Comparison of ENCODE assay signal across 8 cellular contexts in the genomic region with DNA sequence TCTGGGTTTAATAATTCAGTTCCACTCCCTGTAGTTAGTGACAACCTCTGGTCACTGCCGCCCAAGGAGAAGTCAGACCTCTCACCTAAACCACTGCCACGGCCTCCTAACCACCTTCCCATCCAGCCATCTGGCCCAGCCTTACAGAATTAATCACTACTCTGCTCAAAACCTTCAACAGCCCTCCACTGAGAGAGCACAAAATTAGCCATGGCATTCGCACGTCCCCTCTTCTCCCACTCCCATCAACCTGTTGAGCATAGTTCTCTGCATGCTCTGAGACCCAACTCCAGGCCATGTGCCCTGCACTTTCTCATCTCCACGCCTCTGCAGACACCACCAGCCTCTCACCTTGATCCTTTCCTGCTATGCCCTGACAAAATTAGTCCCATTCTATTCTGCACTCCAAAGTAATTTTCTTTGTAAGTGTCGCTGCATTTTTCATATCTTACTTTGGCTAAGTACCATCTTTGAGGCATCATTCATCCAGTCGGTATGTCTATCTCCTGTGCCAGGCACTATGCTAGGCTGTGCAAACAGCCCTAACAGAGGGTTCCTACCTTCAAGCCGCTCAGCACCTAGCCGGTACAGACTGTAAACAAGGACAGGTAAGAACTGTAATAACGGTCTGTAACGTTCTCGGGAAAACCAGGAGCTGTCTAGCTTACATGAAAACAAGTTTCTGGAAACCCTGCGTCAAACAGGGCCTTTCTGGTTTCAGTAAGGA. TPM values are rescaled to one million over a fixed set of nuclear protein-coding genes. Genes with fewer than 3 reads are reported as not detected.
DNase-seq lines count a peak whose midpoint lies in the region; ATAC-seq and TF ChIP-seq lines count a peak whose summit lies in the region.

No MANE protein-coding gene starts in this region.

- DNase-seq in AG08396 (ENCODE audit: low spot score) (peak; percentile 18), GM23338 (ENCODE audit: low spot score) (no peak), activated B cell treated with CpG ODN at 0.5 μM for 24 hours (no peak), heart left ventricle (no peak), retinal pigment epithelial cell (ENCODE audit: low read depth) (no peak), NCI-H510A treated with DMSO at 0.1 percent for 48 hours (lab: John Stamatoyannopoulos, UW) (no peak), HK-2 (ENCODE audit: unreplicated experiment) (no peak)

- peaks cover 15% of the 10 kb centered on the region for H3K4me1 Mint-ChIP-seq in GM23338
- peaks cover 21% of the 10 kb centered on the region for H3K4me1 Mint-ChIP-seq in activated B cell treated with CpG ODN at 0.5 μM for 24 hours

- H3K36me3 Mint-ChIP-seq in GM23338 (ENCODE audit: low read depth) (peaks cover 11% of the 10 kb centered on the region), activated B cell treated with CpG ODN at 0.5 μM for 24 hours (ENCODE audit: low read depth) (peaks cover 18% of the 10 kb centered on the region)

- peaks cover 6% of the 10 kb centered on the region for H3K27me3 ChIP-seq in GM23338 (ENCODE audit: insufficient read depth)
- no peaks in the 10 kb centered on the region for H3K27me3 ChIP-seq in heart left ventricle

- H3K4me1 ChIP-seq in GM23338 (ENCODE audit: insufficient read depth), result peaks cover 9% of the 10 kb centered on the region
- H3K4me1 ChIP-seq in heart left ventricle, result peaks cover 0 to 22% (median 17%) of the 10 kb centered on the region in 12 donors

- H3K27me3 Mint-ChIP-seq in GM23338 (ENCODE audit: insufficient read depth, low read depth, poor library complexity) (peaks cover 6% of the 10 kb centered on the region), activated B cell treated with CpG ODN at 0.5 μM for 24 hours (no peaks in the 10 kb centered on the region)

- peak overlapping the region; percentile 69; the same call in 1 of the 2 replicates for H2AFZ ChIP-seq in GM23338

- H3K9me3 Mint-ChIP-seq in GM23338 (no peaks in the 10 kb centered on the region), activated B cell treated with CpG ODN at 0.5 μM for 24 hours (no peaks in the 10 kb centered on the region)

- POLR2A ChIA-PET in activated B cell treated with CpG ODN at 0.5 μM for 24 hours (lab: Charles Lee), result interaction anchor here (0.7 to 0.9 kb wide), 2 partner anchors 12 to 31 kb away, joined by 4 read pairs; no protein-coding TSS in a partner anchor

- intact Hi-C loops in activated B cell treated with CpG ODN at 0.5 μM for 24 hours (cut with micrococcal nuclease) (loop anchor here (1.0 to 2.0 kb wide), 2 partner anchors 79 to 149 kb away; partner anchors contain the start of genes LRRC37B and SUZ12), heart left ventricle (cut with DNase I) (loop anchor here in 4 of 10 donors (1.0 to 5.0 kb wide), 4 partner anchors 44 to 306 kb away; partner anchors contain the start of gene UTP6 (in 1 of the 4))

- no peak for TF ChIP-seq CTCF in GM23338 (conservative IDR thresholded peaks at IDR 0.05; ENCODE audit: low read depth in 2 of 2)
- TF ChIP-seq CTCF in activated B cell treated with CpG ODN at 0.5 μM for 24 hours (IDR thresholded peaks at IDR 0.05), result no peak
- TF ChIP-seq CTCF in heart left ventricle (IDR thresholded peaks at IDR 0.05), result no peak
- no peak for TF ChIP-seq CTCF in retinal pigment epithelial cell (conservative IDR thresholded peaks at IDR 0.05; ENCODE audit: low read depth, low read length)

- H3K27ac Mint-ChIP-seq in GM23338, result no peak overlapping the region
- peak overlapping the region; percentile 74 for H3K27ac Mint-ChIP-seq in activated B cell treated with CpG ODN at 0.5 μM for 24 hours

- peak overlapping the region; percentile 81 for H3K4me3 Mint-ChIP-seq in GM23338
- H3K4me3 Mint-ChIP-seq in activated B cell treated with CpG ODN at 0.5 μM for 24 hours, result peak overlapping the region; percentile 91

- 27 to 30% (median 29%) methylated on average over 13 of the region's 13 CpGs for WGBS in heart left ventricle, 4 donors

- H3K9me3 ChIP-seq in heart left ventricle, result no peaks in the 10 kb centered on the region

- H3K4me3 ChIP-seq in GM23338 (peak overlapping the region; percentile 73), heart left ventricle (peak overlapping the region; percentile 41 to 95 (median 74)), retinal pigment epithelial cell (ENCODE audit: low read length) (peak overlapping the region; percentile 73)

- H3K4me2 ChIP-seq in GM23338, result peak overlapping the region; percentile 91

- peaks cover 10% of the 10 kb centered on the region; the same call in 1 of the 2 replicates for H3K79me2 ChIP-seq in GM23338 (replicated peaks; ENCODE audit: insufficient read depth)

- 0 out of 2 replicates have a peak overlapping the region, but pooled peaks have one; percentile 21 for H3K27ac ChIP-seq in GM23338 (ENCODE audit: low read depth)
- H3K27ac ChIP-seq in heart left ventricle, result peak overlapping the region in 11 of 12 donors; percentile 55 to 91 (median 82)

- ATAC-seq in GM23338 (peak; percentile 40), activated B cell treated with CpG ODN at 0.5 μM for 24 hours (ENCODE audit: low read depth) (no peak), heart left ventricle (peak; percentile 9 to 27 (median 16)), HG02678 (IDR thresholded peaks at IDR 0.05; ENCODE audit: unreplicated experiment) (no peak)

- H3K9me2 ChIP-seq in GM23338 (ENCODE audit: insufficient read depth), result no peaks in the 10 kb centered on the region

- CTCF ChIA-PET in activated B cell treated with CpG ODN at 0.5 μM for 24 hours (lab: Charles Lee), result interaction anchor here (1.5 to 2.2 kb wide), 2 partner anchors 16 to 299 kb away, joined by 5 to 6 read pairs; no protein-coding TSS in a partner anchor

- H3F3A ChIP-seq in GM23338 (replicated peaks; ENCODE audit: low read depth), result no peaks in the 10 kb centered on the region; the same call in 1 of the 2 replicates

- TF ChIP-seq POLR2A in heart left ventricle (IDR thresholded peaks at IDR 0.05), result no peak

- peaks cover 12% of the 10 kb centered on the region for H4K20me1 ChIP-seq in GM23338 (replicated peaks; ENCODE audit: insufficient read depth)

- peaks cover 9% of the 10 kb centered on the region; the same call in 1 of the 2 replicates for H3K36me3 ChIP-seq in GM23338 (ENCODE audit: insufficient read depth)
- H3K36me3 ChIP-seq in heart left ventricle, result peaks cover 0 to 45% (median 29%) of the 10 kb centered on the region in 9 donors

TF ChIP-seq in GM23338, 12 proteins besides CTCF, POLR2A, EP300 and RAD21:
- TF ChIP-seq ETS1 (IDR thresholded peaks at IDR 0.05) (no peak), CREB1 (CRISPR knock-in tag; IDR thresholded peaks at IDR 0.05; ENCODE audit: low read depth) (no peak), STAT1 (IDR thresholded peaks at IDR 0.05; ENCODE audit: unreplicated experiment) (no peak), JUNB (IDR thresholded peaks at IDR 0.05; ENCODE audit: unreplicated experiment) (no peak), NANOG (IDR thresholded peaks at IDR 0.05; ENCODE audit: borderline replicate concordance) (no peak), EZH2phosphoT487 (IDR thresholded peaks at IDR 0.05; ENCODE audit: unreplicated experiment) (no peak)
- TF ChIP-seq, protein P1, sequence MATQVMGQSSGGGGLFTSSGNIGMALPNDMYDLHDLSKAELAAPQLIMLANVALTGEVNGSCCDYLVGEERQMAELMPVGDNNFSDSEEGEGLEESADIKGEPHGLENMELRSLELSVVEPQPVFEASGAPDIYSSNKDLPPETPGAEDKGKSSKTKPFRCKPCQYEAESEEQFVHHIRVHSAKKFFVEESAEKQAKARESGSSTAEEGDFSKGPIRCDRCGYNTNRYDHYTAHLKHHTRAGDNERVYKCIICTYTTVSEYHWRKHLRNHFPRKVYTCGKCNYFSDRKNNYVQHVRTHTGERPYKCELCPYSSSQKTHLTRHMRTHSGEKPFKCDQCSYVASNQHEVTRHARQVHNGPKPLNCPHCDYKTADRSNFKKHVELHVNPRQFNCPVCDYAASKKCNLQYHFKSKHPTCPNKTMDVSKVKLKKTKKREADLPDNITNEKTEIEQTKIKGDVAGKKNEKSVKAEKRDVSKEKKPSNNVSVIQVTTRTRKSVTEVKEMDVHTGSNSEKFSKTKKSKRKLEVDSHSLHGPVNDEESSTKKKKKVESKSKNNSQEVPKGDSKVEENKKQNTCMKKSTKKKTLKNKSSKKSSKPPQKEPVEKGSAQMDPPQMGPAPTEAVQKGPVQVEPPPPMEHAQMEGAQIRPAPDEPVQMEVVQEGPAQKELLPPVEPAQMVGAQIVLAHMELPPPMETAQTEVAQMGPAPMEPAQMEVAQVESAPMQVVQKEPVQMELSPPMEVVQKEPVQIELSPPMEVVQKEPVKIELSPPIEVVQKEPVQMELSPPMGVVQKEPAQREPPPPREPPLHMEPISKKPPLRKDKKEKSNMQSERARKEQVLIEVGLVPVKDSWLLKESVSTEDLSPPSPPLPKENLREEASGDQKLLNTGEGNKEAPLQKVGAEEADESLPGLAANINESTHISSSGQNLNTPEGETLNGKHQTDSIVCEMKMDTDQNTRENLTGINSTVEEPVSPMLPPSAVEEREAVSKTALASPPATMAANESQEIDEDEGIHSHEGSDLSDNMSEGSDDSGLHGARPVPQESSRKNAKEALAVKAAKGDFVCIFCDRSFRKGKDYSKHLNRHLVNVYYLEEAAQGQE (IDR thresholded peaks at IDR 0.05; ENCODE audit: unreplicated experiment), result no peak

RNA-seq across cellular contexts. Expression of gene COPRS, which starts 1.0 kb away (rescaled TPM):
- total RNA-seq in GM23338 (2014; rRNA removed; shearing (Covaris generic)), result 50.9 and 51.5 TPM in 2 replicates
- 62.6 and 63.9 TPM in 2 replicates for polyA plus RNA-seq in GM23338 (2016; fragmentation: Nextera tagmentation; extraction: Ambion mirVana)
- 27.0 and 28.8 TPM in 2 replicates for total RNA-seq in activated B cell treated with CpG ODN at 0.5 μM for 24 hours
- 100 to 1,000 TPM in 1 of 9 donors, 10 to 100 TPM in 8; 39.9 to 104 (median 51.6) TPM for total RNA-seq in heart left ventricle
- polyA plus RNA-seq in heart left ventricle, result 10 to 100 TPM; 70.2 to 82.5 TPM

RNA-seq across cellular contexts. Expression of gene UTP6, which starts 43.4 kb away (rescaled TPM):
- 50.8 and 72.7 TPM in 2 replicates for total RNA-seq in GM23338 (2014; rRNA removed; shearing (Covaris generic))
- polyA plus RNA-seq in GM23338 (2016; fragmentation: Nextera tagmentation; extraction: Ambion mirVana) (88.6 and 111 TPM in 2 replicates), heart left ventricle (10 to 100 TPM; 24.2 to 29.6 TPM)
- total RNA-seq in activated B cell treated with CpG ODN at 0.5 μM for 24 hours (117 and 124 TPM in 2 replicates), heart left ventricle (10 to 100 TPM; 10.8 to 38.1 (median 25.3) TPM)

Comparison
In these comparisons a context has a peak if more than half of its experiments do, and no peak if none do; other contexts are left out.
1. ATAC-seq: peak in GM23338 (single experiment) and heart left ventricle (4 of 4); none in activated B cell treated with CpG ODN at 0.5 μM for 24 hours (single experiment) and HG02678 (single experiment).
2. Peak in every context shown above with its lines, with median percentiles within 50 percentile points of each other: H3K4me3 ChIP-seq.